Comparison of ENCODE assay signal across 29 cellular contexts in genomic region chr9:75612205-75612604, GRCh38.
"Had no signal": no experiment of that assay in that cellular context is flagged by ENCODE, and none has a peak within 500 bp of the region (broad histone marks: within the 10 kb centered on the region; RNA-seq: fewer than 3 reads in every experiment).

No MANE protein-coding gene starts in this region.

- H3K27me3 Mint-ChIP-seq: activated B cell treated with CpG ODN at 0.5 μM for 24 hours; activated CD4-positive, alpha-beta T cell treated with anti-CD3 and anti-CD28 coated beads, Interleukin-2, amount 10 ng/mL, durations not matched to agents 24 days and 14 days had no signal

- H3K36me3 ChIP-seq: ascending aorta, MG63 had no signal

- H3K4me3 Mint-ChIP-seq: activated B cell treated with CpG ODN at 0.5 μM for 24 hours; activated CD4-positive, alpha-beta T cell treated with anti-CD3 and anti-CD28 coated beads, Interleukin-2, amount 10 ng/mL, durations not matched to agents 24 days and 14 days; activated CD8-positive, alpha-beta memory T cell treated with anti-CD3 and anti-CD28 coated beads, Interleukin-2, amount 10 ng/mL, durations not matched to agents 7 days and 5 days; activated naive CD8-positive, alpha-beta T cell treated with anti-CD3 and anti-CD28 coated beads, Interleukin-2, amount 50 U/mL, for 24 hours; activated T-cell treated with anti-CD3 and anti-CD28 coated beads, Interleukin-2, amount 50 U/mL, for 24 hours; T-helper 17 cell had no signal

- ATAC-seq: activated CD8-positive, alpha-beta memory T cell treated with anti-CD3 and anti-CD28 coated beads, Interleukin-2, amount 10 ng/mL, durations not matched to agents 7 days and 5 days; activated naive CD4-positive, alpha-beta T cell treated with anti-CD3 and anti-CD28 coated beads, Interleukin-2, amount 50 U/mL, for 72 hours; activated naive CD8-positive, alpha-beta T cell treated with anti-CD3 and anti-CD28 coated beads, Interleukin-2, amount 50 U/mL, for 24 hours; body of pancreas; T-helper 17 cell had no signal

- H3K36me3 Mint-ChIP-seq: activated CD8-positive, alpha-beta memory T cell treated with anti-CD3 and anti-CD28 coated beads, Interleukin-2, amount 10 ng/mL, durations not matched to agents 7 days and 5 days; activated naive CD4-positive, alpha-beta T cell treated with anti-CD3 and anti-CD28 coated beads, Interleukin-2, amount 50 U/mL, for 72 hours had no signal

- H3K9me3 ChIP-seq: ascending aorta, body of pancreas, MG63 had no signal

- H3K27ac Mint-ChIP-seq: activated B cell treated with CpG ODN at 0.5 μM for 24 hours; activated CD4-positive, alpha-beta T cell treated with anti-CD3 and anti-CD28 coated beads, Interleukin-2, amount 10 ng/mL, durations not matched to agents 24 days and 14 days; activated CD8-positive, alpha-beta memory T cell treated with anti-CD3 and anti-CD28 coated beads, Interleukin-2, amount 10 ng/mL, durations not matched to agents 7 days and 5 days; activated naive CD4-positive, alpha-beta T cell treated with anti-CD3 and anti-CD28 coated beads, Interleukin-2, amount 50 U/mL, for 72 hours; activated naive CD8-positive, alpha-beta T cell treated with anti-CD3 and anti-CD28 coated beads, Interleukin-2, amount 50 U/mL, for 24 hours; activated T-cell treated with anti-CD3 and anti-CD28 coated beads, Interleukin-2, amount 50 U/mL, for 24 hours; T-helper 17 cell had no signal

- H3K4me1 ChIP-seq: body of pancreas had no signal

- H3K27me3 ChIP-seq: ascending aorta, body of pancreas, MG63 had no signal

- H3K4me3 ChIP-seq: ascending aorta, body of pancreas, coronary artery, MG63 had no signal

- H3K27ac ChIP-seq: body of pancreas, coronary artery had no signal

- H3K4me1 Mint-ChIP-seq: activated B cell treated with CpG ODN at 0.5 μM for 24 hours; activated CD4-positive, alpha-beta T cell treated with anti-CD3 and anti-CD28 coated beads, Interleukin-2, amount 10 ng/mL, durations not matched to agents 24 days and 14 days; activated CD8-positive, alpha-beta memory T cell treated with anti-CD3 and anti-CD28 coated beads, Interleukin-2, amount 10 ng/mL, durations not matched to agents 7 days and 5 days; activated naive CD8-positive, alpha-beta T cell treated with anti-CD3 and anti-CD28 coated beads, Interleukin-2, amount 50 U/mL, for 24 hours; T-helper 17 cell had no signal

- H3K9me3 Mint-ChIP-seq: activated B cell treated with CpG ODN at 0.5 μM for 24 hours; activated CD4-positive, alpha-beta T cell treated with anti-CD3 and anti-CD28 coated beads, Interleukin-2, amount 10 ng/mL, durations not matched to agents 24 days and 14 days; activated naive CD8-positive, alpha-beta T cell treated with anti-CD3 and anti-CD28 coated beads, Interleukin-2, amount 50 U/mL, for 24 hours; activated T-cell treated with anti-CD3 and anti-CD28 coated beads, Interleukin-2, amount 50 U/mL, for 24 hours had no signal

- DNase-seq: activated B cell treated with CpG ODN at 0.5 μM for 24 hours; activated CD4-positive, alpha-beta T cell treated with anti-CD3 and anti-CD28 coated beads for 1 hour; activated CD4-positive, alpha-beta T cell treated with anti-CD3 and anti-CD28 coated beads, Interleukin-2, amount 10 ng/mL, durations not matched to agents 24 days and 14 days; activated CD4-positive, alpha-beta T cell treated with anti-CD3 and anti-CD28 coated beads, Interleukin-2, amount 50 U/mL, for 48 hours; activated CD8-positive, alpha-beta memory T cell treated with anti-CD3 and anti-CD28 coated beads, Interleukin-2, amount 10 ng/mL, durations not matched to agents 7 days and 5 days; activated effector memory CD4-positive, alpha-beta T cell treated with anti-CD3 and anti-CD28 coated beads, Interleukin-2, amount 50 U/mL, for 16 hours; activated naive CD4-positive, alpha-beta T cell treated with Interleukin-2 at 50 U/mL for 16 hours; activated naive CD8-positive, alpha-beta T cell treated with anti-CD3 and anti-CD28 coated beads, Interleukin-2, amount 50 U/mL, for 24 hours; activated T-cell treated with anti-CD3 and anti-CD28 coated beads, Interleukin-2, amount 50 U/mL, for 24 hours; amniotic stem cell; body of pancreas; central memory CD4-positive, alpha-beta T cell; KG1; MG63; MV-4-11; NCI-H1417 treated with DMSO at 0.1 percent for 48 hours; NCI-H1694; NCI-H2081 treated with DMSO at 0.1 percent for 48 hours; NCI-H2171 treated with DMSO at 0.1 percent for 48 hours; NCI-H226; NCI-H524 treated with DMSO at 0.1 percent for 48 hours; NCI-H774; NK-92 treated with Interleukin-12 subunit alpha and Interleukin-12 subunit beta, amount 100 ng/mL, for 24 hours; SIG-M5; T-helper 17 cell; T-helper 9 cell had no signal
